In the genomic region with DNA sequence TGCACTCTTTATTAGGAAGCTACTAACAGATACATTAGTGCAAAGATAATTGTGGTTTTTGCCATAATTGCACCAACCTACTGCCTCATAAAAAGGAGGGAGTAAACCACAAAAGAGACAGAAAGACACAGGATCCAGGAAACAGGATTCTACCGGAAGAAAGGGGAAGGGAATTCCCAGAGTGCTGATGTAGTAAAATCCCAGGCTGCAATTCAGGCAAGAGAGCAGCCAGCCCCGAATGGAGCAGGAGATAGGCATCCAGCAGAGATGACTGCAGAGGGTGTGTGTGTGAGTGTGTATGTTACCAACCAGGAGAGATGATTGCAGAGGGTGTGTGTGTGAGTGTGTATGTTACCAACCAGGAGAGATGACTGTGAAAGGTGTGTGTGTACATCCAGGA, we compare ENCODE assay signal across 13 cellular contexts.
DNase-seq lines count a peak whose midpoint lies in the region; ATAC-seq and TF ChIP-seq lines count a peak whose summit lies in the region.
"Had no signal": no experiment of that assay in that cellular context is flagged by ENCODE, and none has a peak within 500 bp of the region (broad histone marks: within the 10 kb centered on the region; RNA-seq: fewer than 3 reads in every experiment).

No MANE protein-coding gene starts in this region.

- no peaks in the 10 kb centered on the region for H3K4me1 ChIP-seq in right cardiac atrium (ENCODE audit: control insufficient read depth, insufficient read depth, low read length)
- H3K4me1 ChIP-seq: gastroesophageal sphincter had no signal

- no peak overlapping the region for H3K27ac ChIP-seq in right cardiac atrium (ENCODE audit: low read length)
- H3K27ac ChIP-seq: gastroesophageal sphincter, VCaP had no signal

- H3K4me3 ChIP-seq in epithelial cell of proximal tubule (ENCODE audit: low read depth, low read length) (no peak overlapping the region), right cardiac atrium (ENCODE audit: low read length) (no peak overlapping the region)
- H3K4me3 ChIP-seq: gastroesophageal sphincter had no signal

- H3K9me3 Mint-ChIP-seq in effector memory CD8-positive, alpha-beta T cell, result peaks cover 7% of the 10 kb centered on the region in 2 donors

- WGBS in right cardiac atrium, result 4% methylated on average over 2 of the region's 2 CpGs

- no peaks in the 10 kb centered on the region for H3K36me3 Mint-ChIP-seq in effector memory CD8-positive, alpha-beta T cell (ENCODE audit: insufficient read depth)

- no peak for ATAC-seq in right cardiac atrium
- ATAC-seq in HG03095 (IDR thresholded peaks at IDR 0.05; ENCODE audit: unreplicated experiment), result no peak
- no peak for ATAC-seq in effector memory CD8-positive, alpha-beta T cell (replicated peaks)
- ATAC-seq: gastroesophageal sphincter had no signal

- H3K27ac Mint-ChIP-seq in effector memory CD8-positive, alpha-beta T cell, result no peak overlapping the region

- no peak for TF ChIP-seq CTCF in epithelial cell of proximal tubule (conservative IDR thresholded peaks at IDR 0.05; ENCODE audit: low read depth, low read length)

- H3K27me3 ChIP-seq in right cardiac atrium (ENCODE audit: control insufficient read depth, insufficient read depth), result no peaks in the 10 kb centered on the region
- H3K27me3 ChIP-seq: gastroesophageal sphincter had no signal

- intact Hi-C loops in right cardiac atrium (cut with DNase I), result no loop called here

- no peaks in the 10 kb centered on the region for H3K9me3 ChIP-seq in right cardiac atrium (ENCODE audit: control insufficient read depth, low read length)
- H3K9me3 ChIP-seq: gastroesophageal sphincter had no signal

- no peaks in the 10 kb centered on the region for H3K27me3 Mint-ChIP-seq in effector memory CD8-positive, alpha-beta T cell

- no peak overlapping the region for H3K4me3 Mint-ChIP-seq in effector memory CD8-positive, alpha-beta T cell

- DNase-seq in Daoy (ENCODE audit: low read depth) (peak; percentile 8), NCI-H2227 treated with DMSO at 0.1 percent for 48 hours (lab: John Stamatoyannopoulos, UW) (peak; percentile 45), epithelial cell of proximal tubule (ENCODE audit: low read depth) (peak; percentile 39), myocyte (ENCODE audit: low read depth) (peak; percentile 39), NCI-H2196 treated with DMSO at 0.1 percent for 48 hours (lab: John Stamatoyannopoulos, UW; ENCODE audit: unreplicated experiment) (no peak), right cardiac atrium (no peak)
- DNase-seq in effector memory CD8-positive, alpha-beta T cell, result no peak
- DNase-seq: activated effector memory CD4-positive, alpha-beta T cell treated with anti-CD3 and anti-CD28 coated beads, Interleukin-2, amount 50 U/mL, for 16 hours; effector CD8-positive, alpha-beta T cell; kidney had no signal

- H3K4me1 Mint-ChIP-seq in effector memory CD8-positive, alpha-beta T cell (ENCODE audit: low read depth in 2 of 2), result no peaks in the 10 kb centered on the region

Comparison
In these comparisons a context has a peak if more than half of its experiments do, and no peak if none do; other contexts are left out.
1. DNase-seq: peak in Daoy (single experiment), NCI-H2227 treated with DMSO at 0.1 percent for 48 hours (single experiment), epithelial cell of proximal tubule (single experiment) and myocyte (single experiment); none in NCI-H2196 treated with DMSO at 0.1 percent for 48 hours (single experiment), right cardiac atrium (0 of 3) and effector memory CD8-positive, alpha-beta T cell (0 of 3).